1 cellular context compared by ENCODE assay signal in genomic region chr19:43351998-43352746, GRCh38.
TF ChIP-seq lines count a peak whose summit lies in the region.

No MANE protein-coding gene starts in this region.

TF ChIP-seq in WTC11, 78 proteins besides CTCF, POLR2A, EP300 and RAD21 (continued from another document):
- no peak for TF ChIP-seq AFF4 (CRISPR knock-in tag; IDR thresholded peaks at IDR 0.05; ENCODE audit: borderline replicate concordance)
